Comparison of ENCODE assay signal across 8 cellular contexts in genomic region chr17:75406222-75406615, GRCh38. TPM values are rescaled to one million over a fixed set of nuclear protein-coding genes. Genes with fewer than 3 reads are reported as not detected.
DNase-seq lines count a peak whose midpoint lies in the region; ATAC-seq and TF ChIP-seq lines count a peak whose summit lies in the region.

No MANE protein-coding gene starts in this region.

- no peak overlapping the region for H3K18ac ChIP-seq in trophoblast cell (ENCODE audit: low read length)

- H3K27me3 Mint-ChIP-seq in T-helper 17 cell, result no peaks in the 10 kb centered on the region

- H3K4me2 ChIP-seq in trophoblast cell (ENCODE audit: low read length), result peak overlapping the region; percentile 78

- H3K79me1 ChIP-seq in trophoblast cell (ENCODE audit: low read length), result peaks cover 5% of the 10 kb centered on the region

- H3K27me3 ChIP-seq in trophoblast cell (ENCODE audit: insufficient read depth, low read length), result no peaks in the 10 kb centered on the region

- no peak overlapping the region for H3K23ac ChIP-seq in trophoblast cell (ENCODE audit: low read length)

- H3K4me1 Mint-ChIP-seq in T-helper 17 cell, result peaks cover 34% of the 10 kb centered on the region

- H2AFZ ChIP-seq in trophoblast cell (ENCODE audit: insufficient read depth, low read length, poor library complexity), result no peak overlapping the region

- no peak overlapping the region for H4K8ac ChIP-seq in trophoblast cell (ENCODE audit: low read depth, low read length)

- H3K14ac ChIP-seq in trophoblast cell (ENCODE audit: low read length), result no peak overlapping the region

- peak overlapping the region; percentile 94 for H3K27ac Mint-ChIP-seq in T-helper 17 cell

- H3K4me3 Mint-ChIP-seq in T-helper 17 cell, result peak overlapping the region; percentile 100

- H3K9me3 ChIP-seq in T-helper 17 cell (ENCODE audit: control insufficient read depth, low read length, poor library complexity, severe bottlenecking), result no peaks in the 10 kb centered on the region
- H3K9me3 ChIP-seq in trophoblast cell (ENCODE audit: insufficient read depth, low read depth, low read length), result no peaks in the 10 kb centered on the region

- H4K91ac ChIP-seq in trophoblast cell (ENCODE audit: low read depth, low read length), result no peak overlapping the region

- H3K4me3 ChIP-seq in AG09309 (ENCODE audit: control insufficient read depth, low read depth, low read length) (peak overlapping the region; percentile 91), fibroblast of mammary gland (ENCODE audit: control insufficient read depth, low read depth, low read length) (peak overlapping the region; percentile 61), trophoblast cell (ENCODE audit: low read depth, low read length) (no peak overlapping the region)

- no CpG with 5 or more reads among the region's 9 CpGs for WGBS in trophoblast cell (ENCODE audit: extremely low coverage, insufficient coverage, insufficient read length)

- no peak overlapping the region for H3K9ac ChIP-seq in trophoblast cell (ENCODE audit: low read length)

- H3K27ac ChIP-seq in trophoblast cell (ENCODE audit: low read depth, low read length), result no peak overlapping the region

- ATAC-seq in GM21528 (IDR thresholded peaks at IDR 0.05; ENCODE audit: low FRiP score, unreplicated experiment) (peak; percentile 0), T-helper 17 cell (no peak), GM18502 (IDR thresholded peaks at IDR 0.05; ENCODE audit: poor library complexity, unreplicated experiment) (no peak)

- no peaks in the 10 kb centered on the region for H3K36me3 ChIP-seq in trophoblast cell (ENCODE audit: control insufficient read depth in 1 of 2, insufficient read depth in 2 of 2, low read length in 2 of 2)

- H4K12ac ChIP-seq in trophoblast cell (ENCODE audit: low read depth, low read length), result no peak overlapping the region

- no peak overlapping the region for H3K4ac ChIP-seq in trophoblast cell (ENCODE audit: low read depth, low read length)

- H2BK120ac ChIP-seq in trophoblast cell (ENCODE audit: insufficient read depth, low read length, poor library complexity), result no peak overlapping the region

- no peaks in the 10 kb centered on the region for H3K36me3 Mint-ChIP-seq in T-helper 17 cell (ENCODE audit: low read depth)

- H2BK5ac ChIP-seq in trophoblast cell (ENCODE audit: low read depth, low read length, poor library complexity), result no peak overlapping the region

- TF ChIP-seq CTCF in AG09309 (IDR thresholded peaks at IDR 0.05; ENCODE audit: control insufficient read depth, insufficient read depth, low read depth, low read length, missing control alignments), result no peak
- no peak for TF ChIP-seq CTCF in fibroblast of mammary gland (conservative IDR thresholded peaks at IDR 0.05; ENCODE audit: control insufficient read depth, insufficient read depth, low read depth, low read length)

- peaks cover 12% of the 10 kb centered on the region for H3K79me2 ChIP-seq in trophoblast cell (ENCODE audit: control insufficient read depth, insufficient read depth, low read length, poor library complexity)

- no peak overlapping the region for H2AK5ac ChIP-seq in trophoblast cell (ENCODE audit: low read length)

- DNase-seq in AG09309 (ENCODE audit: low read depth) (no peak), T-helper 17 cell (no peak), fibroblast of mammary gland (ENCODE audit: low read depth) (no peak), trophoblast cell (no peak), middle frontal gyrus (ENCODE audit: extremely low spot score, low spot score) (no peak)
- DNase-seq in activated effector memory CD4-positive, alpha-beta T cell treated with Interleukin-2 at 50 U/mL for 16 hours, result no peak

- no peaks in the 10 kb centered on the region for H3K4me1 ChIP-seq in trophoblast cell (ENCODE audit: control insufficient read depth in 1 of 2, insufficient read depth in 2 of 2, low read length in 2 of 2)

- H2BK12ac ChIP-seq in trophoblast cell (ENCODE audit: low read length), result no peak overlapping the region

RNA-seq across cellular contexts. Expression of gene GRB2, which starts 0.7 kb away (rescaled TPM):
- total RNA-seq in T-helper 17 cell, result 100 to 1,000 TPM; 112 to 117 TPM
- 120 and 126 TPM in 2 replicates for polyA plus RNA-seq in trophoblast cell (2013)

RNA-seq across cellular contexts. Expression of gene TMEM94, which starts 50.2 kb away (rescaled TPM):
- total RNA-seq in T-helper 17 cell, result 10 to 100 TPM; 70.1 to 70.2 TPM
- polyA plus RNA-seq in trophoblast cell (2013), result 64.9 and 65.9 TPM in 2 replicates
